1 cellular context compared by ENCODE assay signal in the genomic region with DNA sequence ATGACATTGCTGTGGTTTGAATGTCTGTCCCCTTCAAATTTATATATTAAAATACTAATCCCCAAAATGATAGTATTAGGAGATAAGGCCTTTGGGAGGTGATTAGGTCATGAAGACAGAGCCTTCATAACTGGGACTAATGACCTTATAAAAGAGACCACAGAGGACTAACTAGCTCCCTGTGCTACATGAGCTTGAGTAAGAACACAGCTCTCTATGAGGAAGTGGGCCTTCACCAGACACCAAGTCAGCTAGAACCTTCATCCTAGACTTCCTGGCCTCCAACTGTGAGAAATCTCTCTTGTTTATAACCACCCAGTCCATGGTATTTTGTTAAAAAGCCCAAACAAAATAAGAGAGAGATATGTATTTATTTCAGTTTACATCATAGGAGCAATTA.
TF ChIP-seq lines count a peak whose summit lies in the region.

No MANE protein-coding gene starts in this region.

TF ChIP-seq in WTC11, 78 proteins besides CTCF, POLR2A, EP300 and RAD21 (continued from another document):
- TF ChIP-seq ZNF425 (CRISPR knock-in tag; conservative IDR thresholded peaks at IDR 0.05), result no peak
- TF ChIP-seq E2F1 (CRISPR knock-in tag; IDR thresholded peaks at IDR 0.05), result no peak
- TF ChIP-seq NR2C2 (CRISPR knock-in tag; IDR thresholded peaks at IDR 0.05), result no peak
- TF ChIP-seq HMGA2 (CRISPR knock-in tag; IDR thresholded peaks at IDR 0.05), result no peak
- TF ChIP-seq GRHL2 (CRISPR knock-in tag; IDR thresholded peaks at IDR 0.05; ENCODE audit: insufficient replicate concordance, severe bottlenecking), result no peak
